Comparison of ENCODE assay signal across 15 cellular contexts in genomic region chr9:129170229-129170628, GRCh38. TPM values are rescaled to one million over a fixed set of nuclear protein-coding genes. Genes with fewer than 3 reads are reported as not detected.
A peak's percentile ranks its signal among the peaks of the same experiment; 100 is the strongest.
DNase-seq lines count a peak whose midpoint lies in the region; TF ChIP-seq lines count a peak whose summit lies in the region.
"Had no signal": no experiment of that assay in that cellular context is flagged by ENCODE, and none has a peak within 500 bp of the region (broad histone marks: within the 10 kb centered on the region; RNA-seq: fewer than 3 reads in every experiment).

No MANE protein-coding gene starts in this region.

- H3K27ac ChIP-seq in GM23248: no peak overlapping the region
- H3K27ac ChIP-seq in WERI-Rb-1: no peak overlapping the region
- H3K27ac ChIP-seq in adrenal gland: no peak overlapping the region
- H3K27ac ChIP-seq: SJCRH30 had no signal

- H3F3A ChIP-seq in GM23248 (ENCODE audit: insufficient read depth): peaks cover 31% of the 10 kb centered on the region

- intact Hi-C loops in adrenal gland (cut with DNase I): loop anchor here (5.0 to 10.0 kb wide), 3 partner anchors 33 to 327 kb away; no protein-coding TSS in a partner anchor

- CTCF ChIA-PET in activated CD4-positive, alpha-beta memory T cell treated with anti-CD3 and anti-CD28 coated beads, Interleukin-2, amount 10 ng/mL, durations not matched to agents 7 days and 5 days (lab: Charles Lee): interaction anchor here (0.6 to 3.5 kb wide), 8 partner anchors 9 to 441 kb away, joined by 3 to 20 read pairs (median 4); no protein-coding TSS in a partner anchor

- in situ Hi-C loops in GM23248 (cut with MboI): loop anchor here (10.0 kb wide), 1 partner anchor 315 kb away; no protein-coding TSS in a partner anchor

- TF ChIP-seq CTCF in fibroblast of the aortic adventitia (IDR thresholded peaks at IDR 0.05; ENCODE audit: insufficient read depth, low read length) (no peak), WERI-Rb-1 (IDR thresholded peaks at IDR 0.05; ENCODE audit: low read depth, low read length) (no peak), adrenal gland (IDR thresholded peaks at IDR 0.05) (no peak)

- no peaks in the 10 kb centered on the region for H3K36me3 Mint-ChIP-seq in activated CD4-positive, alpha-beta memory T cell treated with anti-CD3 and anti-CD28 coated beads, Interleukin-2, amount 10 ng/mL, durations not matched to agents 7 days and 5 days (ENCODE audit: low read depth)
- H3K36me3 Mint-ChIP-seq: activated naive CD4-positive, alpha-beta T cell treated with anti-CD3 and anti-CD28 coated beads, Interleukin-2, amount 50 U/mL, for 72 hours had no signal

- no peak for TF ChIP-seq POLR2A in adrenal gland (IDR thresholded peaks at IDR 0.05)

- peak overlapping the region; percentile 5 for H3K27ac Mint-ChIP-seq in activated CD4-positive, alpha-beta memory T cell treated with anti-CD3 and anti-CD28 coated beads, Interleukin-2, amount 10 ng/mL, durations not matched to agents 7 days and 5 days
- H3K27ac Mint-ChIP-seq: activated naive CD4-positive, alpha-beta T cell treated with anti-CD3 and anti-CD28 coated beads, Interleukin-2, amount 50 U/mL, for 72 hours; H9 had no signal

- no peaks in the 10 kb centered on the region for H4K20me1 ChIP-seq in GM23248 (ENCODE audit: insufficient read depth)

- no peaks in the 10 kb centered on the region for H3K9me3 Mint-ChIP-seq in activated CD4-positive, alpha-beta memory T cell treated with anti-CD3 and anti-CD28 coated beads, Interleukin-2, amount 10 ng/mL, durations not matched to agents 7 days and 5 days
- H3K9me3 Mint-ChIP-seq: activated naive CD4-positive, alpha-beta T cell treated with anti-CD3 and anti-CD28 coated beads, Interleukin-2, amount 50 U/mL, for 72 hours; H9 had no signal

- DNase-seq in AG08395 (ENCODE audit: low spot score) (peak; percentile 24), GM23248 (peak; percentile 68), fibroblast of the aortic adventitia (ENCODE audit: low read depth) (peak; percentile 49), putamen (ENCODE audit: low spot score) (no peak), NCI-H2107 (lab: John Stamatoyannopoulos, UW) (no peak), WERI-Rb-1 (no peak), adrenal gland (no peak)
- DNase-seq in activated CD4-positive, alpha-beta memory T cell treated with anti-CD3 and anti-CD28 coated beads, Interleukin-2, amount 10 ng/mL, durations not matched to agents 7 days and 5 days: peak; percentile 37
- DNase-seq: activated CD8-positive, alpha-beta memory T cell treated with anti-CD3 and anti-CD28 coated beads, Interleukin-2, amount 50 U/mL, for 4 hours; cortex of kidney; H9; mucosa of descending colon; NCI-H2081 treated with DMSO at 0.1 percent for 48 hours; SJCRH30 had no signal

- H3K27me3 Mint-ChIP-seq in activated CD4-positive, alpha-beta memory T cell treated with anti-CD3 and anti-CD28 coated beads, Interleukin-2, amount 10 ng/mL, durations not matched to agents 7 days and 5 days: peaks cover 19% of the 10 kb centered on the region

- peaks cover 2% of the 10 kb centered on the region; the same call in 1 of the 2 replicates for H3K79me2 ChIP-seq in GM23248 (ENCODE audit: insufficient read depth)

- H3K9ac ChIP-seq in GM23248: peak overlapping the region; percentile 9; the same call in 1 of the 2 replicates

- H3K4me2 ChIP-seq in GM23248 (ENCODE audit: unreplicated experiment): peak overlapping the region; percentile 59

- H3K4me3 ChIP-seq in GM23248 (no peak overlapping the region), fibroblast of the aortic adventitia (ENCODE audit: low read depth, low read length) (no peak overlapping the region), WERI-Rb-1 (ENCODE audit: low read depth, low read length) (no peak overlapping the region), adrenal gland (no peak overlapping the region)
- H3K4me3 ChIP-seq: mucosa of descending colon, SJCRH30 had no signal

- H3K36me3 ChIP-seq in GM23248 (ENCODE audit: low read depth) (no peaks in the 10 kb centered on the region), WERI-Rb-1 (no peaks in the 10 kb centered on the region), adrenal gland (replicated peaks in 1 of 2) (no peaks in the 10 kb centered on the region)
- H3K36me3 ChIP-seq: SJCRH30 had no signal

- POLR2A ChIA-PET in activated CD4-positive, alpha-beta memory T cell treated with anti-CD3 and anti-CD28 coated beads, Interleukin-2, amount 10 ng/mL, durations not matched to agents 7 days and 5 days (lab: Charles Lee): interaction anchor here (1.2 kb wide), 1 partner anchor 27 kb away, joined by 3 read pairs; no protein-coding TSS in a partner anchor

- H3K4me3 Mint-ChIP-seq in activated CD4-positive, alpha-beta memory T cell treated with anti-CD3 and anti-CD28 coated beads, Interleukin-2, amount 10 ng/mL, durations not matched to agents 7 days and 5 days: no peak overlapping the region
- H3K4me3 Mint-ChIP-seq: H9 had no signal

- 73 to 79% methylated on average over 6 of the region's 6 CpGs for WGBS in GM23248 (ENCODE audit: low coverage in 1 of 2, low lambda C conversion rate in 2 of 2, missing lambda C conversion rate in 2 of 2), 2 experiments
- 62 to 75% (median 67%) methylated on average over 6 of the region's 6 CpGs for WGBS in adrenal gland, 4 donors

- peaks cover 37% of the 10 kb centered on the region for H3K4me1 Mint-ChIP-seq in activated CD4-positive, alpha-beta memory T cell treated with anti-CD3 and anti-CD28 coated beads, Interleukin-2, amount 10 ng/mL, durations not matched to agents 7 days and 5 days

- H3K9me3 ChIP-seq in GM23248 (ENCODE audit: low read depth): no peaks in the 10 kb centered on the region
- peaks cover 2% of the 10 kb centered on the region for H3K9me3 ChIP-seq in WERI-Rb-1 (ENCODE audit: severe bottlenecking)
- H3K9me3 ChIP-seq in adrenal gland (replicated peaks in 1 of 3): no peaks in the 10 kb centered on the region
- H3K9me3 ChIP-seq: mucosa of descending colon, SJCRH30 had no signal

- H2AFZ ChIP-seq in GM23248: no peak overlapping the region

- H3K9me2 ChIP-seq in GM23248 (ENCODE audit: insufficient read depth): no peaks in the 10 kb centered on the region

- H3K4me1 ChIP-seq in GM23248 (ENCODE audit: insufficient read depth) (peaks cover 44% of the 10 kb centered on the region), adrenal gland (replicated peaks in 1 of 2) (peaks cover 18 to 36% of the 10 kb centered on the region in 2 donors)

- no peaks in the 10 kb centered on the region for H3K27me3 ChIP-seq in GM23248 (replicated peaks; ENCODE audit: insufficient read depth)
- peaks cover 7% of the 10 kb centered on the region for H3K27me3 ChIP-seq in WERI-Rb-1 (ENCODE audit: insufficient read depth, low read depth, severe bottlenecking)
- H3K27me3 ChIP-seq in adrenal gland: no peaks in the 10 kb centered on the region

RNA-seq across cellular contexts. Expression of gene IER5L, which starts 7.8 kb away (rescaled TPM):
- 69.4 and 81.7 TPM in 2 replicates for total RNA-seq in GM23248 (2014; rRNA removed; shearing (Covaris generic))
- polyA plus RNA-seq in GM23248 (2016; fragmentation: Nextera tagmentation; extraction: Ambion mirVana) (4.0 and 4.3 TPM in 2 replicates), adrenal gland (100 to 1,000 TPM in 1 of 3 donors, 10 to 100 TPM in 1, under 1 TPM in 1; 0.46 to 168 (median 64.5) TPM)
- total RNA-seq in activated CD4-positive, alpha-beta memory T cell treated with anti-CD3 and anti-CD28 coated beads, Interleukin-2, amount 10 ng/mL, durations not matched to agents 7 days and 5 days: 1 to 10 TPM; 2.4 to 3.0 TPM
- total RNA-seq in fibroblast of the aortic adventitia (ENCODE audit: low replicate concordance) (28.0 and 42.0 TPM in 2 replicates), adrenal gland (10 to 100 TPM; 10.9 to 47.6 (median 18.6) TPM)

RNA-seq across cellular contexts. Expression of gene PTPA, which starts 59.0 kb away (rescaled TPM):
- total RNA-seq in GM23248 (2014; rRNA removed; shearing (Covaris generic)): 96.9 and 113 TPM in 2 replicates
- polyA plus RNA-seq in GM23248 (2016; fragmentation: Nextera tagmentation; extraction: Ambion mirVana): 59.9 and 60.8 TPM in 2 replicates
- 10 to 100 TPM; 88.3 to 97.7 TPM for total RNA-seq in activated CD4-positive, alpha-beta memory T cell treated with anti-CD3 and anti-CD28 coated beads, Interleukin-2, amount 10 ng/mL, durations not matched to agents 7 days and 5 days
- 48.2 and 91.5 TPM in 2 replicates for total RNA-seq in fibroblast of the aortic adventitia (ENCODE audit: low replicate concordance)
- 100 to 1,000 TPM in 7 of 8 donors, 10 to 100 TPM in 1; 71.3 to 248 (median 142) TPM for total RNA-seq in adrenal gland
- 100 to 1,000 TPM in 2 of 3 donors, 10 to 100 TPM in 1; 96.4 to 159 (median 103) TPM for polyA plus RNA-seq in adrenal gland

RNA-seq across cellular contexts. Expression of gene CRAT, which starts 59.6 kb away (rescaled TPM):
- 51.5 and 55.4 TPM in 2 replicates for total RNA-seq in GM23248 (2014; rRNA removed; shearing (Covaris generic))
- polyA plus RNA-seq in GM23248 (2016; fragmentation: Nextera tagmentation; extraction: Ambion mirVana) (61.4 and 66.0 TPM in 2 replicates), adrenal gland (10 to 100 TPM; 31.1 to 52.0 (median 31.8) TPM)
- total RNA-seq in activated CD4-positive, alpha-beta memory T cell treated with anti-CD3 and anti-CD28 coated beads, Interleukin-2, amount 10 ng/mL, durations not matched to agents 7 days and 5 days: 10 to 100 TPM; 17.3 to 18.2 TPM
- total RNA-seq in fibroblast of the aortic adventitia (ENCODE audit: low replicate concordance) (21.3 and 66.0 TPM in 2 replicates), adrenal gland (100 to 1,000 TPM in 4 of 8 donors, 10 to 100 TPM in 4; 73.8 to 144 (median 103) TPM)

Comparison
In these comparisons a context has a peak if more than half of its experiments do, and no peak if none do; other contexts are left out.
1. DNase-seq: peak in AG08395 (single experiment), GM23248 (single experiment), activated CD4-positive, alpha-beta memory T cell treated with anti-CD3 and anti-CD28 coated beads, Interleukin-2, amount 10 ng/mL, durations not matched to agents 7 days and 5 days (single experiment) and fibroblast of the aortic adventitia (single experiment); none in putamen (single experiment), NCI-H2107 (single experiment), WERI-Rb-1 (single experiment) and adrenal gland (0 of 7).